ENCODE assay signal across 9 cellular contexts in genomic region chr7:27172823-27173411, GRCh38. TPM values are rescaled to one million over a fixed set of nuclear protein-coding genes. Genes with fewer than 3 reads are reported as not detected.
DNase-seq lines count a peak whose midpoint lies in the region; ATAC-seq and TF ChIP-seq lines count a peak whose summit lies in the region.
"Had no signal": no experiment of that assay in that cellular context is flagged by ENCODE, and none has a peak within 500 bp of the region (broad histone marks: within the 10 kb centered on the region; RNA-seq: fewer than 3 reads in every experiment).

No MANE protein-coding gene starts in this region.

- 44% methylated on average over 28 of the region's 40 CpGs for WGBS in mammary epithelial cell (ENCODE audit: low coverage, missing lambda C conversion rate)

- ATAC-seq in HG03378 (IDR thresholded peaks at IDR 0.05; ENCODE audit: unreplicated experiment) (no peak), HG03439 (IDR thresholded peaks at IDR 0.05; ENCODE audit: unreplicated experiment) (no peak)

- DNase-seq in EH (ENCODE audit: low read depth) = peak; percentile 97
- peak; percentile 30 for DNase-seq in NCI-H1105 treated with DMSO at 0.1 percent for 48 hours (lab: John Stamatoyannopoulos, UW)
- no peak for DNase-seq in mammary epithelial cell
- peak; percentile 77 for DNase-seq in myocyte (ENCODE audit: low read depth)
- DNase-seq in substantia nigra (lab: John Stamatoyannopoulos, UW) = no peak
- no peak for DNase-seq in hepatic stellate cell (ENCODE audit: low spot score)

- peak overlapping the region; percentile 87 for H3K4me2 ChIP-seq in mammary epithelial cell (ENCODE audit: insufficient read depth, low read depth, low read length)

- CTCF ChIA-PET in mammary epithelial cell (lab: Charles Lee; ENCODE audit: low non-redundant PET) = interaction anchor here (0.6 to 0.7 kb wide), 2 partner anchors 12 to 24 kb away, joined by 3 read pairs; no protein-coding TSS in a partner anchor

- in situ Hi-C loops in mammary epithelial cell (cut with MboI; ENCODE audit: low sequenced_read_pairs in 2 of 2) = loop anchor here in 1 of 2 donors (25.0 kb wide), 2 partner anchors 1086 to 1286 kb away; no protein-coding TSS in a partner anchor

- no peaks in the 10 kb centered on the region for H3K79me2 ChIP-seq in mammary epithelial cell (ENCODE audit: insufficient read depth, low read length)

- H3K4me3 ChIP-seq in mammary epithelial cell (replicated peaks in 1 of 3; ENCODE audit: insufficient read depth in 1 of 3, low read depth in 2 of 3, low read length in 3 of 3) = peak overlapping the region; percentile 18 to 47 (median 46)

- dilution Hi-C loops in mammary epithelial cell (cut with HindIII; ENCODE audit: low sequenced_read_pairs) = no loop called here

- peaks cover 10% of the 10 kb centered on the region for H3K27me3 ChIP-seq in mammary epithelial cell (ENCODE audit: insufficient read depth, low read length)

- H4K20me1 ChIP-seq in mammary epithelial cell (ENCODE audit: insufficient read depth, low read length) = no peaks in the 10 kb centered on the region

- intact Hi-C loops in mammary epithelial cell (cut with micrococcal nuclease) = no loop called here

- peaks cover 26% of the 10 kb centered on the region for H3K4me1 ChIP-seq in mammary epithelial cell (ENCODE audit: insufficient read depth, low read length)

- TF ChIP-seq CTCF in mammary epithelial cell (conservative IDR thresholded peaks at IDR 0.05 in 1 of 2, IDR thresholded peaks at IDR 0.05 in 1 of 2; ENCODE audit: extremely low read depth in 1 of 2, insufficient read depth in 1 of 2, low read depth in 1 of 2, low read length in 2 of 2) = no peak

- no TSS peak for BruUV-seq in mammary epithelial cell (replicated peaks; lab: Mats Ljungman, UMichigan)

- H2AFZ ChIP-seq in mammary epithelial cell (ENCODE audit: low read depth, low read length) = peak overlapping the region; percentile 90

- no peak overlapping the region for H3K9ac ChIP-seq in mammary epithelial cell (ENCODE audit: insufficient read depth, low read length)

- no peak overlapping the region for H3K27ac ChIP-seq in mammary epithelial cell (ENCODE audit: insufficient read depth, low read depth, low read length)
- no peak overlapping the region for H3K27ac ChIP-seq in substantia nigra (ENCODE audit: low read depth, low read length, poor library complexity, severe bottlenecking)

- no peaks in the 10 kb centered on the region for H3K9me3 ChIP-seq in mammary epithelial cell (replicated peaks; ENCODE audit: insufficient read depth, low read length)

- H3K36me3 ChIP-seq in mammary epithelial cell (ENCODE audit: insufficient read depth, low read length) = no peaks in the 10 kb centered on the region

RNA-seq across cellular contexts. Expression of gene HOXA10, which starts 1.2 kb away (rescaled TPM):
- total RNA-seq in mammary epithelial cell (1 to 10 TPM; 4.2 to 4.3 TPM), myocyte (14.6 and 15.1 TPM in 2 replicates)
- polyA plus RNA-seq in mammary epithelial cell = 0.18 TPM
- not detected for polyA minus RNA-seq in mammary epithelial cell
- polyA plus RNA-seq in myocyte (2012) = 10.1 TPM

RNA-seq across cellular contexts. Expression of gene HOXA9, which starts 7.6 kb away (rescaled TPM):
- total RNA-seq in mammary epithelial cell (10 to 100 TPM in 1 of 2 donors, 1 to 10 TPM in 1; 7.8 to 25.1 TPM), myocyte (9.1 and 13.0 TPM in 2 replicates)
- 0.03 TPM for polyA plus RNA-seq in mammary epithelial cell
- polyA minus RNA-seq in mammary epithelial cell = not detected
- polyA plus RNA-seq in myocyte (2012) = 1.7 TPM

RNA-seq across cellular contexts. Expression of gene HOXA11, which starts 12.1 kb away (rescaled TPM):
- total RNA-seq in mammary epithelial cell (under 1 TPM; 0.17 to 0.96 TPM), myocyte (1.7 TPM in 2 replicates)
- polyA plus RNA-seq in mammary epithelial cell = 0.12 TPM
- polyA minus RNA-seq in mammary epithelial cell = not detected
- polyA plus RNA-seq in myocyte (2012) = 0.96 TPM
- total RNA-seq: neural crest cell had no signal

RNA-seq across cellular contexts. Expression of gene HOXA7, which starts 16.4 kb away (rescaled TPM):
- 1 to 10 TPM; 2.3 to 8.0 TPM for total RNA-seq in mammary epithelial cell
- 3.9 TPM for polyA plus RNA-seq in mammary epithelial cell
- 3.7 TPM for polyA minus RNA-seq in mammary epithelial cell
- 20.5 and 20.9 TPM in 2 replicates for total RNA-seq in myocyte
- polyA plus RNA-seq in myocyte (2012) = 8.2 TPM

RNA-seq across cellular contexts. Expression of gene HOXA3, which starts 20.5 kb away (rescaled TPM):
- total RNA-seq in mammary epithelial cell = 1 to 10 TPM; 2.0 to 9.9 TPM
- 1.4 TPM for polyA plus RNA-seq in mammary epithelial cell
- 0.83 TPM for polyA minus RNA-seq in mammary epithelial cell
- total RNA-seq in myocyte = 1.7 and 4.4 TPM in 2 replicates
- 2.8 TPM for polyA plus RNA-seq in myocyte (2012)

Comparison
In these comparisons a context has a peak if more than half of its experiments do, and no peak if none do; other contexts are left out.
1. DNase-seq: peak in EH (single experiment), NCI-H1105 treated with DMSO at 0.1 percent for 48 hours (single experiment) and myocyte (single experiment); none in mammary epithelial cell (single experiment), substantia nigra (0 of 49) and hepatic stellate cell (single experiment).